Comparison of ENCODE assay signal across 19 cellular contexts in genomic region chr5:140116716-140117115, GRCh38. TPM values are rescaled to one million over a fixed set of nuclear protein-coding genes. Genes with fewer than 3 reads are reported as not detected.
DNase-seq lines count a peak whose midpoint lies in the region; ATAC-seq, FAIRE-seq and TF ChIP-seq lines count a peak whose summit lies in the region.
"Had no signal": no experiment of that assay in that cellular context is flagged by ENCODE, and none has a peak within 500 bp of the region (broad histone marks: within the 10 kb centered on the region; RNA-seq: fewer than 3 reads in every experiment).

No MANE protein-coding gene starts in this region.

- H3K9me3 ChIP-seq in cardiac muscle cell (ENCODE audit: low read depth) (no peaks in the 10 kb centered on the region), heart right ventricle (no peaks in the 10 kb centered on the region), skeletal muscle satellite cell (replicated peaks; ENCODE audit: low read length) (no peaks in the 10 kb centered on the region)
- H3K9me3 ChIP-seq: colonic mucosa, neutrophil had no signal

- no peak for FAIRE-seq in bronchial epithelial cell (lab: Jason Lieb, UNC)
- FAIRE-seq: GM19239 had no signal

- 67 to 79% methylated on average over 2 of the region's 2 CpGs for WGBS in heart right ventricle, 2 donors

- intact Hi-C loops in heart right ventricle (cut with DNase I): no loop called here
- intact Hi-C loops in head of caudate nucleus (cut with DNase I): no loop called here

- no peak overlapping the region for H3K9ac ChIP-seq in skeletal muscle satellite cell (ENCODE audit: low read depth, low read length)

- no peaks in the 10 kb centered on the region for H3K36me3 ChIP-seq in cardiac muscle cell
- H3K36me3 ChIP-seq in heart right ventricle: no peaks in the 10 kb centered on the region
- H3K36me3 ChIP-seq in bronchial epithelial cell (ENCODE audit: control insufficient read depth, insufficient read depth, low read length): peaks cover 2% of the 10 kb centered on the region
- peaks cover 5% of the 10 kb centered on the region for H3K36me3 ChIP-seq in skeletal muscle satellite cell (ENCODE audit: insufficient read depth, low read length)
- H3K36me3 ChIP-seq: colonic mucosa, neutrophil had no signal

- no peak for DNase-seq in cardiac muscle cell (ENCODE audit: low read depth in 1 of 2, low spot score in 1 of 2)
- DNase-seq in heart right ventricle: no peak
- DNase-seq in NCI-H526 (lab: John Stamatoyannopoulos, UW): peak; percentile 24 to 34
- no peak for DNase-seq in bronchial epithelial cell (ENCODE audit: low read depth)
- DNase-seq in head of caudate nucleus: no peak
- no peak for DNase-seq in superior temporal gyrus (ENCODE audit: extremely low spot score)
- DNase-seq: activated effector memory CD4-positive, alpha-beta T cell treated with anti-CD3 and anti-CD28 coated beads, Interleukin-2, amount 50 U/mL, for 16 hours; C1 segment of cervical spinal cord; colonic mucosa; foreskin fibroblast; HCEC 1CT; KBM-7; NCI-H2081; RPMI8226 had no signal

- H3K27ac ChIP-seq in cardiac muscle cell (no peak overlapping the region), heart right ventricle (no peak overlapping the region)
- H3K27ac ChIP-seq: colonic mucosa, neutrophil had no signal

- H3K4me2 ChIP-seq in skeletal muscle satellite cell (ENCODE audit: low read length): peak overlapping the region; percentile 94

- ATAC-seq in heart right ventricle: no peak
- no peak for ATAC-seq in HG03196 (IDR thresholded peaks at IDR 0.05; ENCODE audit: unreplicated experiment)
- ATAC-seq: WTC11 had no signal

- TF ChIP-seq CTCF in cardiac muscle cell (IDR thresholded peaks at IDR 0.05; ENCODE audit: low read depth, low read length) (no peak), heart right ventricle (IDR thresholded peaks at IDR 0.05) (no peak), bronchial epithelial cell (IDR thresholded peaks at IDR 0.05; ENCODE audit: insufficient read depth, low read length, severe bottlenecking) (peak; percentile 17)

- H3K27me3 ChIP-seq in cardiac muscle cell (peaks cover 23% of the 10 kb centered on the region), heart right ventricle (no peaks in the 10 kb centered on the region), bronchial epithelial cell (ENCODE audit: control insufficient read depth, insufficient read depth, low read length) (no peaks in the 10 kb centered on the region), skeletal muscle satellite cell (ENCODE audit: control insufficient read depth, insufficient read depth, low read length) (no peaks in the 10 kb centered on the region)
- H3K27me3 ChIP-seq: colonic mucosa had no signal

- H3K4me3 ChIP-seq in cardiac muscle cell (peak overlapping the region; percentile 67), heart right ventricle (peak overlapping the region in 3 of 10 donors; percentile 73 to 80 (median 77)), bronchial epithelial cell (ENCODE audit: low read depth, low read length) (no peak overlapping the region), skeletal muscle satellite cell (ENCODE audit: low read length) (no peak overlapping the region)
- H3K4me3 ChIP-seq: colonic mucosa had no signal

- H3K4me1 ChIP-seq in cardiac muscle cell (ENCODE audit: low read depth) (peaks cover 30% of the 10 kb centered on the region), heart right ventricle (peaks cover 3 to 64% (median 62%) of the 10 kb centered on the region in 9 donors), skeletal muscle satellite cell (ENCODE audit: control insufficient read depth, insufficient read depth, low read length) (peaks cover 26% of the 10 kb centered on the region)

RNA-seq across cellular contexts. Expression of gene PURA, which starts 2.8 kb away (rescaled TPM):
- total RNA-seq in cardiac muscle cell: 6.1 and 9.0 TPM in 2 replicates
- polyA plus RNA-seq in cardiac muscle cell: 7.0 and 11.1 TPM in 2 replicates
- 10 to 100 TPM; 19.4 to 27.7 (median 24.5) TPM for total RNA-seq in heart right ventricle
- 1 to 10 TPM; 3.2 to 7.5 TPM for polyA plus RNA-seq in heart right ventricle
- 6.6 and 12.3 TPM in 2 replicates for total RNA-seq in bronchial epithelial cell
- 12.7 and 13.4 TPM in 2 replicates for total RNA-seq in skeletal muscle satellite cell (2012; rRNA removed)

RNA-seq across cellular contexts. Expression of gene IGIP, which starts 9.0 kb away (rescaled TPM):
- total RNA-seq in cardiac muscle cell (1.5 and 4.8 TPM in 2 replicates), heart right ventricle (10 to 100 TPM in 8 of 10 donors, 1 to 10 TPM in 2; 9.5 to 17.2 (median 13.0) TPM), bronchial epithelial cell (5.3 and 5.9 TPM in 2 replicates)
- polyA plus RNA-seq in cardiac muscle cell (0.51 and 1.4 TPM in 2 replicates), heart right ventricle (10 to 100 TPM in 1 of 2 donors, 1 to 10 TPM in 1; 5.0 to 12.1 TPM)
- total RNA-seq in skeletal muscle satellite cell (2012; rRNA removed): 3.7 and 4.1 TPM in 2 replicates

RNA-seq across cellular contexts. Expression of gene CYSTM1, which starts 58.3 kb away (rescaled TPM):
- 31.8 and 53.1 TPM in 2 replicates for total RNA-seq in cardiac muscle cell
- polyA plus RNA-seq in cardiac muscle cell: 72.4 and 83.7 TPM in 2 replicates
- total RNA-seq in heart right ventricle: 100 to 1,000 TPM in 3 of 10 donors, 10 to 100 TPM in 7; 55.2 to 114 (median 95.3) TPM
- polyA plus RNA-seq in heart right ventricle: 100 to 1,000 TPM in 1 of 2 donors, 10 to 100 TPM in 1; 45.0 to 217 TPM
- 22.4 and 25.5 TPM in 2 replicates for total RNA-seq in bronchial epithelial cell
- total RNA-seq in skeletal muscle satellite cell (2012; rRNA removed): 26.2 and 29.7 TPM in 2 replicates

Comparison
In these comparisons a context has a peak if more than half of its experiments do, and no peak if none do; other contexts are left out.
1. DNase-seq: peak in NCI-H526 (2 of 2); none in cardiac muscle cell (0 of 2), heart right ventricle (0 of 2), bronchial epithelial cell (single experiment), head of caudate nucleus (0 of 42) and superior temporal gyrus (single experiment).